In the genomic region with DNA sequence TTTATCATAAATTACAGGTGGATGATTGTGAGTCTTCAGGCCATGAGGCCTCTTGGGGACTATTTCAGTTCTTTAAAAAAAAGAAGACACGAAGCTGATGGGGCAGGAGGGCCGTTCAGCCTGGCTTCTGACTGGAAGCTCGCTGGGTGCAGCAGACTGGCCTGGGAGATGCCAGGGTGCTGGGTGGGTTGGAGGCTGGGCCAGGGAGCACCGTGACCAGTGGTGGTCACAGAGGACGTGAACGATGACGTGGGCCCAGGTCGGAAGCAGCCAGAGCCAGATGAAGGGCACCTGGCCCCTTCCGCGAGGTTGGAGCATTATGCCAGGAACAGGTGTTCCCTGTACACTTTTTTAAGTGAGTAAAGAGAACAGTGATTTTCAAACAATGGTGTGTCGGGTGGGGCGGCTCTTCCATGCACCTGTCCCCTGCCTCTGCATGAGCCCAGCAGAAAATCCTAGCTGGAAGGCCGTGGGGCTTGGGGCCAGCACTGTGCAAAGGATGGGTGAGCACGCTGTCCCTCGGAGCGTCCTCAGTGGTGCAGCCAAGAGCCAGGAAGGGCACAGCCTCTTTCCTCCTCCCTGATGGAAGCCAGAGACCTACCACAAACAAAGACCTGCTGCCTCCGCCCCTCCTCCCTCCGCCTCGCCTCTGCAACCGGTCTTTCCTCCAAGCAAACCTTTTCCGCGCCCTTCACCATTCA, we compare ENCODE assay signal across 13 cellular contexts.
DNase-seq lines count a peak whose midpoint lies in the region; ATAC-seq and TF ChIP-seq lines count a peak whose summit lies in the region.
"Had no signal": no experiment of that assay in that cellular context is flagged by ENCODE, and none has a peak within 500 bp of the region (broad histone marks: within the 10 kb centered on the region; RNA-seq: fewer than 3 reads in every experiment).

No MANE protein-coding gene starts in this region.

- peaks cover 6% of the 10 kb centered on the region for H3K4me1 Mint-ChIP-seq in activated T-cell treated with anti-CD3 and anti-CD28 coated beads, Interleukin-2, amount 50 U/mL, for 24 hours (ENCODE audit: low read depth)
- no peaks in the 10 kb centered on the region for H3K4me1 Mint-ChIP-seq in activated T-cell treated with anti-CD3 and anti-CD28 coated beads, Interleukin-2, amount 50 U/mL, for 72 hours (ENCODE audit: low read depth)
- peaks cover 40% of the 10 kb centered on the region for H3K4me1 Mint-ChIP-seq in glutamatergic neuron (ENCODE audit: low read depth, unreplicated experiment)
- no peaks in the 10 kb centered on the region for H3K4me1 Mint-ChIP-seq in natural killer cell treated with Interleukin-12 subunit alpha and Interleukin-12 subunit beta and Interleukin-15 and Interleukin-18, amount 100 ng/mL, for 72 hours (ENCODE audit: low read depth in 2 of 2)
- H3K4me1 Mint-ChIP-seq: memory B cell had no signal

- no peak for DNase-seq in activated T-cell treated with anti-CD3 and anti-CD28 coated beads, Interleukin-2, amount 50 U/mL, for 24 hours
- no peak for DNase-seq in activated T-cell treated with anti-CD3 and anti-CD28 coated beads, Interleukin-2, amount 50 U/mL, for 72 hours
- DNase-seq in NCI-H345 (lab: John Stamatoyannopoulos, UW), result peak; percentile 88
- DNase-seq in glutamatergic neuron, result no peak
- peak; percentile 39 to 56 for DNase-seq in thyroid gland
- DNase-seq in MG63, result no peak
- DNase-seq in natural killer cell treated with Interleukin-12 subunit alpha and Interleukin-12 subunit beta and Interleukin-15 and Interleukin-18, amount 100 ng/mL, for 72 hours (ENCODE audit: low spot score), result no peak
- DNase-seq: effector memory CD4-positive, alpha-beta T cell had no signal

- 59 to 60% methylated on average over 22 of the region's 22 CpGs for WGBS in thyroid gland, 2 donors

- H3K4me3 ChIP-seq in thyroid gland (replicated peaks in 1 of 3) (no peak overlapping the region), MG63 (no peak overlapping the region)
- H3K4me3 ChIP-seq: suprapubic skin had no signal

- peaks cover 7 to 12% of the 10 kb centered on the region in 2 donors for H3K4me1 ChIP-seq in thyroid gland
- H3K4me1 ChIP-seq: suprapubic skin had no signal

- no peaks in the 10 kb centered on the region for H3K36me3 ChIP-seq in thyroid gland
- H3K36me3 ChIP-seq in MG63, result no peaks in the 10 kb centered on the region

- no peaks in the 10 kb centered on the region for H3K9me3 ChIP-seq in thyroid gland
- H3K9me3 ChIP-seq in MG63, result no peaks in the 10 kb centered on the region
- H3K9me3 ChIP-seq: suprapubic skin had no signal

- TF ChIP-seq POLR2A in thyroid gland (IDR thresholded peaks at IDR 0.05), result no peak

- no peak overlapping the region for H3K4me3 Mint-ChIP-seq in activated T-cell treated with anti-CD3 and anti-CD28 coated beads, Interleukin-2, amount 50 U/mL, for 24 hours
- H3K4me3 Mint-ChIP-seq in activated T-cell treated with anti-CD3 and anti-CD28 coated beads, Interleukin-2, amount 50 U/mL, for 72 hours, result no peak overlapping the region
- peak overlapping the region; percentile 42 for H3K4me3 Mint-ChIP-seq in glutamatergic neuron (ENCODE audit: unreplicated experiment)
- H3K4me3 Mint-ChIP-seq in natural killer cell treated with Interleukin-12 subunit alpha and Interleukin-12 subunit beta and Interleukin-15 and Interleukin-18, amount 100 ng/mL, for 72 hours, result no peak overlapping the region
- H3K4me3 Mint-ChIP-seq: memory B cell had no signal

- peaks cover 14% of the 10 kb centered on the region for H3K36me3 Mint-ChIP-seq in activated T-cell treated with anti-CD3 and anti-CD28 coated beads, Interleukin-2, amount 50 U/mL, for 24 hours (ENCODE audit: low read depth)
- no peaks in the 10 kb centered on the region for H3K36me3 Mint-ChIP-seq in activated T-cell treated with anti-CD3 and anti-CD28 coated beads, Interleukin-2, amount 50 U/mL, for 72 hours (ENCODE audit: insufficient read depth in 2 of 2)
- no peaks in the 10 kb centered on the region for H3K36me3 Mint-ChIP-seq in glutamatergic neuron (ENCODE audit: unreplicated experiment)
- no peaks in the 10 kb centered on the region for H3K36me3 Mint-ChIP-seq in natural killer cell treated with Interleukin-12 subunit alpha and Interleukin-12 subunit beta and Interleukin-15 and Interleukin-18, amount 100 ng/mL, for 72 hours

- no peak for ATAC-seq in activated T-cell treated with anti-CD3 and anti-CD28 coated beads, Interleukin-2, amount 50 U/mL, for 72 hours (replicated peaks in 1 of 2)
- ATAC-seq in GM19324 (IDR thresholded peaks at IDR 0.05; ENCODE audit: low FRiP score, unreplicated experiment), result no peak
- ATAC-seq in natural killer cell treated with Interleukin-12 subunit alpha and Interleukin-12 subunit beta and Interleukin-15 and Interleukin-18, amount 100 ng/mL, for 72 hours, result no peak
- ATAC-seq: sciatic nerve had no signal

- H3K27ac Mint-ChIP-seq in activated T-cell treated with anti-CD3 and anti-CD28 coated beads, Interleukin-2, amount 50 U/mL, for 24 hours, result peak overlapping the region; percentile 69
- no peak overlapping the region for H3K27ac Mint-ChIP-seq in activated T-cell treated with anti-CD3 and anti-CD28 coated beads, Interleukin-2, amount 50 U/mL, for 72 hours
- H3K27ac Mint-ChIP-seq in glutamatergic neuron (ENCODE audit: unreplicated experiment), result peak overlapping the region; percentile 88
- H3K27ac Mint-ChIP-seq in natural killer cell treated with Interleukin-12 subunit alpha and Interleukin-12 subunit beta and Interleukin-15 and Interleukin-18, amount 100 ng/mL, for 72 hours, result no peak overlapping the region
- H3K27ac Mint-ChIP-seq: memory B cell had no signal

- H3K9me3 Mint-ChIP-seq in activated T-cell treated with anti-CD3 and anti-CD28 coated beads, Interleukin-2, amount 50 U/mL, for 24 hours, result no peaks in the 10 kb centered on the region
- H3K9me3 Mint-ChIP-seq in activated T-cell treated with anti-CD3 and anti-CD28 coated beads, Interleukin-2, amount 50 U/mL, for 72 hours, result no peaks in the 10 kb centered on the region
- H3K9me3 Mint-ChIP-seq in glutamatergic neuron (ENCODE audit: unreplicated experiment), result peaks cover 2% of the 10 kb centered on the region
- H3K9me3 Mint-ChIP-seq in natural killer cell treated with Interleukin-12 subunit alpha and Interleukin-12 subunit beta and Interleukin-15 and Interleukin-18, amount 100 ng/mL, for 72 hours, result no peaks in the 10 kb centered on the region
- H3K9me3 Mint-ChIP-seq: memory B cell had no signal

- intact Hi-C loops in thyroid gland (cut with DNase I), result no loop called here

- no peaks in the 10 kb centered on the region for H3K27me3 ChIP-seq in thyroid gland
- H3K27me3 ChIP-seq in MG63, result no peaks in the 10 kb centered on the region
- H3K27me3 ChIP-seq: suprapubic skin had no signal

- peak overlapping the region in 1 of 3 donors; percentile 24 for H3K27ac ChIP-seq in thyroid gland
- H3K27ac ChIP-seq: KMS-11, suprapubic skin had no signal

- no peaks in the 10 kb centered on the region for H3K27me3 Mint-ChIP-seq in activated T-cell treated with anti-CD3 and anti-CD28 coated beads, Interleukin-2, amount 50 U/mL, for 24 hours
- no peaks in the 10 kb centered on the region for H3K27me3 Mint-ChIP-seq in activated T-cell treated with anti-CD3 and anti-CD28 coated beads, Interleukin-2, amount 50 U/mL, for 72 hours (ENCODE audit: low read depth)
- H3K27me3 Mint-ChIP-seq in glutamatergic neuron (ENCODE audit: unreplicated experiment), result peaks cover 12% of the 10 kb centered on the region
- no peaks in the 10 kb centered on the region for H3K27me3 Mint-ChIP-seq in natural killer cell treated with Interleukin-12 subunit alpha and Interleukin-12 subunit beta and Interleukin-15 and Interleukin-18, amount 100 ng/mL, for 72 hours
- H3K27me3 Mint-ChIP-seq: memory B cell had no signal

- no peak for TF ChIP-seq CTCF in glutamatergic neuron (IDR thresholded peaks at IDR 0.05; ENCODE audit: partially characterized antibody, unreplicated experiment)
- TF ChIP-seq CTCF in thyroid gland (IDR thresholded peaks at IDR 0.05), result no peak

Comparison
In these comparisons a context has a peak if more than half of its experiments do, and no peak if none do; other contexts are left out.
1. H3K27ac Mint-ChIP-seq: peak in activated T-cell treated with anti-CD3 and anti-CD28 coated beads, Interleukin-2, amount 50 U/mL, for 24 hours (single experiment) and glutamatergic neuron (single experiment); none in activated T-cell treated with anti-CD3 and anti-CD28 coated beads, Interleukin-2, amount 50 U/mL, for 72 hours (single experiment) and natural killer cell treated with Interleukin-12 subunit alpha and Interleukin-12 subunit beta and Interleukin-15 and Interleukin-18, amount 100 ng/mL, for 72 hours (0 of 2).
2. DNase-seq: peak in NCI-H345 (single experiment) and thyroid gland (2 of 2); none in activated T-cell treated with anti-CD3 and anti-CD28 coated beads, Interleukin-2, amount 50 U/mL, for 24 hours (single experiment), activated T-cell treated with anti-CD3 and anti-CD28 coated beads, Interleukin-2, amount 50 U/mL, for 72 hours (0 of 2), glutamatergic neuron (single experiment), MG63 (single experiment) and natural killer cell treated with Interleukin-12 subunit alpha and Interleukin-12 subunit beta and Interleukin-15 and Interleukin-18, amount 100 ng/mL, for 72 hours (single experiment).